ENCODE assay signal across 25 cellular contexts in the genomic region with DNA sequence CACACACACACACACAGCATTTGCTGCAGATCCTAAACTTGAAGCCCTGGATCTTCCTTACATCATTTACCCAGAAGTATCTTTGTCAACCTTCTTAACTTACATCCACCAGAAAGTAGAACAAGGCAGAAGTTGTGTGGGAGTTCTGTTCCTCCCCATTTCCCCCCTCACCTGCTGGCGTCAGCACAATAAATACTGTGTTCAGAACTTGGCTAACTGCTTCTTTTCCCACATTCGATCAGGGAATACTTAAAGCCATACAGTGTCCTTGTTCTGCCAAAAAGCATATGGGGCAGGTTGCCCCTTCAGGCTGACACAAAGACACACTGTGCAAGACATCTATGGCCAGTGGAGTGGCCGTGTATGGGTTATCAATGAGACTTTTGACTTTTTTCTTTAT.
DNase-seq lines count a peak whose midpoint lies in the region; ATAC-seq and TF ChIP-seq lines count a peak whose summit lies in the region.
"Had no signal": no experiment of that assay in that cellular context is flagged by ENCODE, and none has a peak within 500 bp of the region (broad histone marks: within the 10 kb centered on the region; RNA-seq: fewer than 3 reads in every experiment).

No MANE protein-coding gene starts in this region.

- no peaks in the 10 kb centered on the region for H3K36me3 Mint-ChIP-seq in GM23338 (ENCODE audit: low read depth)
- no peaks in the 10 kb centered on the region for H3K36me3 Mint-ChIP-seq in CD14-positive monocyte
- H3K36me3 Mint-ChIP-seq: CD8-positive, alpha-beta T cell had no signal

- H4K20me1 ChIP-seq in GM23338 (replicated peaks; ENCODE audit: insufficient read depth): no peaks in the 10 kb centered on the region
- H4K20me1 ChIP-seq: BLaER1 had no signal

- H3K27ac ChIP-seq in GM23338 (ENCODE audit: low read depth): no peak overlapping the region
- H3K27ac ChIP-seq in Peyer's patch: no peak overlapping the region
- H3K27ac ChIP-seq: 22Rv1, A549, BLaER1 had no signal

- in situ Hi-C loops in SK-MEL-5 (cut with HindIII; ENCODE audit: low pct_unique_long_range_greater_than_20kb, low sequenced_read_pairs): no loop called here
- in situ Hi-C loops in GM13976 (cut with MboI; ENCODE audit: low sequenced_read_pairs, unreplicated experiment): no loop called here

- no peak for ATAC-seq in GM23338
- ATAC-seq in left lobe of liver: peak; percentile 9
- no peak for ATAC-seq in GM21786 (IDR thresholded peaks at IDR 0.05; ENCODE audit: unreplicated experiment)
- ATAC-seq: A549; CD8-positive, alpha-beta T cell; GM12878 had no signal

- no peaks in the 10 kb centered on the region for H3K9me3 ChIP-seq in Peyer's patch
- H3K9me3 ChIP-seq: A549, BE2C, BLaER1 had no signal

- H3K4me1 ChIP-seq in GM23338 (ENCODE audit: insufficient read depth) (peaks cover 10% of the 10 kb centered on the region), Peyer's patch (peaks cover 0 to 10% (median 3%) of the 10 kb centered on the region in 4 donors)
- H3K4me1 ChIP-seq: A549, BE2C had no signal

- H3K4me3 ChIP-seq in GM23338 (no peak overlapping the region), Peyer's patch (no peak overlapping the region)
- H3K4me3 ChIP-seq: A549, BLaER1, GM12878 had no signal

- no peaks in the 10 kb centered on the region for H3K27me3 ChIP-seq in GM23338 (ENCODE audit: insufficient read depth)
- no peaks in the 10 kb centered on the region for H3K27me3 ChIP-seq in Peyer's patch
- H3K27me3 ChIP-seq: BE2C, BLaER1 had no signal

- DNase-seq in Ammon's horn (ENCODE audit: low spot score) (peak; percentile 5), GM23338 (ENCODE audit: low spot score) (no peak), SK-MEL-5 (ENCODE audit: low read depth, low spot score) (peak; percentile 95), left lobe of liver (ENCODE audit: low spot score) (no peak), CD14-positive monocyte (ENCODE audit: low spot score) (no peak), GM13976 (ENCODE audit: low spot score) (no peak), Peyer's patch (no peak)
- DNase-seq: AML-193; BE2C; C1 segment of cervical spinal cord; CD4-positive, alpha-beta T cell; CD8-positive, alpha-beta T cell; COR-L47; DMS 273 treated with DMSO at 0.1 percent for 48 hours; DMS153; DMS53; DMS79; DND-41; EL; GDM1 had no signal

- H3K4me3 Mint-ChIP-seq in GM23338: no peak overlapping the region
- no peak overlapping the region for H3K4me3 Mint-ChIP-seq in CD14-positive monocyte
- H3K4me3 Mint-ChIP-seq: CD4-positive, alpha-beta T cell; CD8-positive, alpha-beta T cell had no signal

- H3K9me3 Mint-ChIP-seq in GM23338 (peaks cover 3% of the 10 kb centered on the region; the same call in 2 of the 3 replicates), CD14-positive monocyte (peaks cover 0 to 2% (median 0%) of the 10 kb centered on the region in 7 donors)
- H3K9me3 Mint-ChIP-seq: CD4-positive, alpha-beta T cell; CD8-positive, alpha-beta T cell had no signal

- H3K79me2 ChIP-seq in GM23338 (replicated peaks; ENCODE audit: insufficient read depth): no peaks in the 10 kb centered on the region

- H2AFZ ChIP-seq in GM23338: peak overlapping the region; percentile 52; the same call in 1 of the 2 replicates

- no peak for TF ChIP-seq POLR2A in Peyer's patch (IDR thresholded peaks at IDR 0.05)

- H3K36me3 ChIP-seq in GM23338 (ENCODE audit: insufficient read depth) (no peaks in the 10 kb centered on the region), Peyer's patch (no peaks in the 10 kb centered on the region)
- H3K36me3 ChIP-seq: BE2C, BLaER1 had no signal

- H3K4me2 ChIP-seq in GM23338: no peak overlapping the region
- H3K4me2 ChIP-seq: A549, BLaER1 had no signal

- H3K4me1 Mint-ChIP-seq in GM23338 (peaks cover 3% of the 10 kb centered on the region; the same call in 1 of the 3 replicates), CD14-positive monocyte (peaks cover 22% of the 10 kb centered on the region)

- H3K9me2 ChIP-seq in GM23338 (ENCODE audit: insufficient read depth): no peaks in the 10 kb centered on the region

- H3F3A ChIP-seq in GM23338 (replicated peaks; ENCODE audit: low read depth): no peaks in the 10 kb centered on the region

- H3K27me3 Mint-ChIP-seq in GM23338 (ENCODE audit: insufficient read depth, low read depth, poor library complexity): peaks cover 2% of the 10 kb centered on the region
- peaks cover 0 to 5% (median 3%) of the 10 kb centered on the region in 3 donors for H3K27me3 Mint-ChIP-seq in CD14-positive monocyte (ENCODE audit: low read depth in 3 of 3)

- H3K27ac Mint-ChIP-seq in GM23338 (no peak overlapping the region), CD14-positive monocyte (no peak overlapping the region)
- H3K27ac Mint-ChIP-seq: CD4-positive, alpha-beta T cell; CD8-positive, alpha-beta T cell had no signal

- TF ChIP-seq CTCF in GM23338 (conservative IDR thresholded peaks at IDR 0.05; ENCODE audit: low read depth in 2 of 2): no peak
- TF ChIP-seq CTCF in CD14-positive monocyte (IDR thresholded peaks at IDR 0.05): no peak
- no peak for TF ChIP-seq CTCF in GM13976 (IDR thresholded peaks at IDR 0.05; ENCODE audit: borderline replicate concordance, control extremely low read depth, extremely low read depth, insufficient read depth, missing control alignments)
- TF ChIP-seq CTCF in Peyer's patch (IDR thresholded peaks at IDR 0.05): no peak

- intact Hi-C loops in CD14-positive monocyte (cut with micrococcal nuclease): no loop called here

TF ChIP-seq in GM23338, 12 proteins besides CTCF, POLR2A, EP300 and RAD21 (continues in another document):
- TF ChIP-seq EZH2phosphoT487 (IDR thresholded peaks at IDR 0.05; ENCODE audit: unreplicated experiment) (no peak), CREB1 (CRISPR knock-in tag; IDR thresholded peaks at IDR 0.05; ENCODE audit: low read depth) (no peak), ZNF114 (CRISPR knock-in tag; IDR thresholded peaks at IDR 0.05) (no peak), ZNF331 (CRISPR knock-in tag; IDR thresholded peaks at IDR 0.05; ENCODE audit: low read depth) (no peak), POLR2AphosphoS5 (IDR thresholded peaks at IDR 0.05; ENCODE audit: low read depth) (no peak), JUNB (IDR thresholded peaks at IDR 0.05; ENCODE audit: unreplicated experiment) (no peak)
- TF ChIP-seq, protein P1, sequence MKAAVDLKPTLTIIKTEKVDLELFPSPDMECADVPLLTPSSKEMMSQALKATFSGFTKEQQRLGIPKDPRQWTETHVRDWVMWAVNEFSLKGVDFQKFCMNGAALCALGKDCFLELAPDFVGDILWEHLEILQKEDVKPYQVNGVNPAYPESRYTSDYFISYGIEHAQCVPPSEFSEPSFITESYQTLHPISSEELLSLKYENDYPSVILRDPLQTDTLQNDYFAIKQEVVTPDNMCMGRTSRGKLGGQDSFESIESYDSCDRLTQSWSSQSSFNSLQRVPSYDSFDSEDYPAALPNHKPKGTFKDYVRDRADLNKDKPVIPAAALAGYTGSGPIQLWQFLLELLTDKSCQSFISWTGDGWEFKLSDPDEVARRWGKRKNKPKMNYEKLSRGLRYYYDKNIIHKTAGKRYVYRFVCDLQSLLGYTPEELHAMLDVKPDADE (IDR thresholded peaks at IDR 0.05): no peak

Comparison
In these comparisons a context has a peak if more than half of its experiments do, and no peak if none do; other contexts are left out.
1. DNase-seq: peak in Ammon's horn (single experiment) and SK-MEL-5 (single experiment); none in GM23338 (single experiment), left lobe of liver (single experiment), CD14-positive monocyte (single experiment), GM13976 (single experiment) and Peyer's patch (0 of 3).